17 cellular contexts compared by ENCODE assay signal in the genomic region with DNA sequence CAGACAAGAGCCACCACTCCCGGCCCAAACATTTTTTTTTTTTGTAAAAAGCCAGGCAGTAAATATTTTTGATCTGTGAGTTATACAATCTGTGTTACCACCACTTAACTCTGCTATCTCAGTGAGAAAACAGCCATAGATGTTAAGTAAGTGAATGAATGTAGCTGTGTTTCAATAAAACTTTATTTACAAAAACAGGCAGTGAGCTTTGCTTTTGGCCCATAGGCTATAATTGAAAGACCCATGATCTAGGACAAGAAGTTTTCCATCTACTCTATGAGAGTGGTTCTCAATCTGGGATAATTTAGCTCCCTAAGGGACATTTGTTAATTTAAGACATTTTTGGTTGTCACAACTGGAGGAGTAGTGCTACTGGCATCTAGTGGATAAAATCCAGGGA.
"Had no signal": no experiment of that assay in that cellular context is flagged by ENCODE, and none has a peak within 500 bp of the region (broad histone marks: within the 10 kb centered on the region; RNA-seq: fewer than 3 reads in every experiment).

No MANE protein-coding gene starts in this region.

- H3K4me3 Mint-ChIP-seq: activated CD4-positive, alpha-beta memory T cell treated with anti-CD3 and anti-CD28 coated beads for 36 hours; activated CD8-positive, alpha-beta memory T cell treated with anti-CD3 and anti-CD28 coated beads, Interleukin-2, amount 10 ng/mL, durations not matched to agents 7 days and 5 days; activated naive CD8-positive, alpha-beta T cell treated with anti-CD3 and anti-CD28 coated beads for 36 hours; endodermal cell; memory B cell; stimulated activated naive CD8-positive, alpha-beta T cell treated with anti-CD3 and anti-CD28 coated beads, Interleukin-15, amount 100 ng/mL, for 72 hours; T-helper 2 cell treated with Interferon-gamma antibody and Interleukin-4, amounts not matched to agents 5 μg/mL and 100 μg/mL, for 36 hours had no signal

- H2AFZ ChIP-seq: hepatocyte had no signal

- H3K27me3 Mint-ChIP-seq: activated CD4-positive, alpha-beta memory T cell treated with anti-CD3 and anti-CD28 coated beads for 36 hours; activated naive CD8-positive, alpha-beta T cell treated with anti-CD3 and anti-CD28 coated beads for 36 hours; progenitor cell of endocrine pancreas; stimulated activated naive CD8-positive, alpha-beta T cell treated with anti-CD3 and anti-CD28 coated beads, Interleukin-15, amount 100 ng/mL, for 72 hours had no signal

- ATAC-seq: activated CD8-positive, alpha-beta memory T cell treated with anti-CD3 and anti-CD28 coated beads, Interleukin-2, amount 10 ng/mL, durations not matched to agents 7 days and 5 days; body of pancreas; stimulated activated naive CD8-positive, alpha-beta T cell treated with anti-CD3 and anti-CD28 coated beads, Interleukin-15, amount 100 ng/mL, for 72 hours had no signal

- H3K4me1 Mint-ChIP-seq: activated CD8-positive, alpha-beta memory T cell treated with anti-CD3 and anti-CD28 coated beads, Interleukin-2, amount 10 ng/mL, durations not matched to agents 7 days and 5 days; activated naive CD8-positive, alpha-beta T cell treated with anti-CD3 and anti-CD28 coated beads for 36 hours; endodermal cell; memory B cell; stimulated activated naive CD8-positive, alpha-beta T cell treated with anti-CD3 and anti-CD28 coated beads, Interleukin-15, amount 100 ng/mL, for 72 hours had no signal

- H3K9me3 Mint-ChIP-seq: activated CD4-positive, alpha-beta memory T cell treated with anti-CD3 and anti-CD28 coated beads for 36 hours; activated naive CD8-positive, alpha-beta T cell treated with anti-CD3 and anti-CD28 coated beads for 36 hours; endodermal cell; memory B cell; stimulated activated naive CD8-positive, alpha-beta T cell treated with anti-CD3 and anti-CD28 coated beads, Interleukin-15, amount 100 ng/mL, for 72 hours; T-helper 2 cell treated with Interferon-gamma antibody and Interleukin-4, amounts not matched to agents 5 μg/mL and 100 μg/mL, for 36 hours had no signal

- FAIRE-seq: colon, TTC549 had no signal

- H3K4me3 ChIP-seq: body of pancreas, hepatocyte had no signal

- H3K27me3 ChIP-seq: body of pancreas, hepatocyte had no signal

- H3K79me2 ChIP-seq: hepatocyte had no signal

- DNase-seq: activated CD4-positive, alpha-beta memory T cell treated with anti-CD3 and anti-CD28 coated beads for 36 hours; activated CD4-positive, alpha-beta T cell treated with anti-CD3 and anti-CD28 coated beads for 4 hours; activated CD8-positive, alpha-beta memory T cell treated with anti-CD3 and anti-CD28 coated beads, Interleukin-2, amount 10 ng/mL, durations not matched to agents 7 days and 5 days; activated naive CD8-positive, alpha-beta T cell treated with anti-CD3 and anti-CD28 coated beads for 36 hours; amygdala; body of pancreas; endodermal cell; erythroblast; occipital lobe; stimulated activated naive CD8-positive, alpha-beta T cell treated with anti-CD3 and anti-CD28 coated beads, Interleukin-15, amount 100 ng/mL, for 72 hours; trophoblast cell had no signal

- H3K4me2 ChIP-seq: hepatocyte had no signal

- H3K9me3 ChIP-seq: body of pancreas had no signal

- H3K27ac ChIP-seq: body of pancreas, hepatocyte had no signal

- H3K36me3 Mint-ChIP-seq: activated CD4-positive, alpha-beta memory T cell treated with anti-CD3 and anti-CD28 coated beads for 36 hours; activated CD8-positive, alpha-beta memory T cell treated with anti-CD3 and anti-CD28 coated beads, Interleukin-2, amount 10 ng/mL, durations not matched to agents 7 days and 5 days; activated naive CD8-positive, alpha-beta T cell treated with anti-CD3 and anti-CD28 coated beads for 36 hours; memory B cell had no signal

- H3K27ac Mint-ChIP-seq: activated CD4-positive, alpha-beta memory T cell treated with anti-CD3 and anti-CD28 coated beads for 36 hours; activated CD8-positive, alpha-beta memory T cell treated with anti-CD3 and anti-CD28 coated beads, Interleukin-2, amount 10 ng/mL, durations not matched to agents 7 days and 5 days; activated naive CD8-positive, alpha-beta T cell treated with anti-CD3 and anti-CD28 coated beads for 36 hours; endodermal cell; memory B cell; progenitor cell of endocrine pancreas; stimulated activated naive CD8-positive, alpha-beta T cell treated with anti-CD3 and anti-CD28 coated beads, Interleukin-15, amount 100 ng/mL, for 72 hours; T-helper 2 cell treated with Interferon-gamma antibody and Interleukin-4, amounts not matched to agents 5 μg/mL and 100 μg/mL, for 36 hours had no signal

- H3K4me1 ChIP-seq: body of pancreas had no signal
